Comparison of ENCODE assay signal across 8 cellular contexts in genomic region chr11:86244522-86245368, GRCh38. TPM values are rescaled to one million over a fixed set of nuclear protein-coding genes. Genes with fewer than 3 reads are reported as not detected.
DNase-seq lines count a peak whose midpoint lies in the region; ATAC-seq and TF ChIP-seq lines count a peak whose summit lies in the region.

Gene EED, plus strand, starts transcription at chr11:86244753. Its CDS starts 477 bp downstream, at chr11:86245230.

- peak within 1 kb of the TSS; percentile 87 to 96 for H3K9ac ChIP-seq in duodenal mucosa (ENCODE audit: low read depth in 1 of 2, low read length in 2 of 2)

- no peaks in the 10 kb centered on the region for H3K9me3 ChIP-seq in duodenal mucosa (ENCODE audit: control insufficient read depth in 1 of 2, low read length in 2 of 2)

- peak; percentile 96 for DNase-seq in CD1c-positive myeloid dendritic cell (ENCODE audit: extremely low spot score)
- peak; percentile 97 for DNase-seq in NCI-H774 (lab: John Stamatoyannopoulos, UW)
- peak; percentile 92 to 95 for DNase-seq in activated CD4-positive, alpha-beta T cell treated with anti-CD3 and anti-CD28 coated beads, Interleukin-2, amount 50 U/mL, for 48 hours
- DNase-seq in lower leg skin (ENCODE audit: low spot score in 2 of 2), result peak; percentile 92 to 99
- DNase-seq in stimulated activated CD4-positive, alpha-beta T cell treated with anti-CD3 and anti-CD28 coated beads, Interleukin-4, amount 100 ng/mL, for 48 hours (ENCODE audit: low read depth in 2 of 2), result peak; percentile 92 to 96

- H3K27ac ChIP-seq in duodenal mucosa (ENCODE audit: low read depth, low read length), result peak within 1 kb of the TSS; percentile 97

- no peak for TF ChIP-seq CTCF in lower leg skin (IDR thresholded peaks at IDR 0.05)

- peaks cover 15 to 21% of the 10 kb centered on the region in 2 donors for H3K4me1 ChIP-seq in duodenal mucosa (ENCODE audit: control insufficient read depth in 1 of 2, insufficient read depth in 2 of 2, low read length in 2 of 2)

- no peaks in the 10 kb centered on the region for H3K27me3 ChIP-seq in duodenal mucosa (ENCODE audit: control insufficient read depth in 1 of 2, insufficient read depth in 2 of 2, low read length in 2 of 2)

- intact Hi-C loops in lower leg skin (cut with DNase I; ENCODE audit: low total_unique reads), result no loop called here

- H3K36me3 ChIP-seq in duodenal mucosa (ENCODE audit: control insufficient read depth in 1 of 2, insufficient read depth in 2 of 2, low read length in 2 of 2), result no peaks in the 10 kb centered on the region

- H3K4me3 ChIP-seq in duodenal mucosa (ENCODE audit: low read depth in 1 of 2, low read length in 2 of 2) (peak within 1 kb of the TSS; percentile 94 to 99), lower leg skin (ENCODE audit: low read depth, poor library complexity, severe bottlenecking) (peak within 1 kb of the TSS; percentile 95)

- 0% methylated on average over 60 to 63 of the region's 64 CpGs for WGBS in lower leg skin, 2 donors

- ATAC-seq in GM19438 (IDR thresholded peaks at IDR 0.05; ENCODE audit: low read depth, unreplicated experiment) (peak; percentile 57), HG03571 (IDR thresholded peaks at IDR 0.05; ENCODE audit: unreplicated experiment) (peak; percentile 56)

- no peak for TF ChIP-seq POLR2A in lower leg skin (IDR thresholded peaks at IDR 0.05)

RNA-seq across cellular contexts. Expression of gene EED, which starts in this region (rescaled TPM):
- 10 to 100 TPM; 13.7 to 18.8 (median 16.2) TPM for total RNA-seq in lower leg skin

Comparison
In these comparisons a context has a peak if more than half of its experiments do, and no peak if none do; other contexts are left out.
1. Peak in every context shown above with its lines: DNase-seq, ATAC-seq, H3K4me3 ChIP-seq and H3K27ac ChIP-seq.